17 cellular contexts compared by ENCODE assay signal in the genomic region with DNA sequence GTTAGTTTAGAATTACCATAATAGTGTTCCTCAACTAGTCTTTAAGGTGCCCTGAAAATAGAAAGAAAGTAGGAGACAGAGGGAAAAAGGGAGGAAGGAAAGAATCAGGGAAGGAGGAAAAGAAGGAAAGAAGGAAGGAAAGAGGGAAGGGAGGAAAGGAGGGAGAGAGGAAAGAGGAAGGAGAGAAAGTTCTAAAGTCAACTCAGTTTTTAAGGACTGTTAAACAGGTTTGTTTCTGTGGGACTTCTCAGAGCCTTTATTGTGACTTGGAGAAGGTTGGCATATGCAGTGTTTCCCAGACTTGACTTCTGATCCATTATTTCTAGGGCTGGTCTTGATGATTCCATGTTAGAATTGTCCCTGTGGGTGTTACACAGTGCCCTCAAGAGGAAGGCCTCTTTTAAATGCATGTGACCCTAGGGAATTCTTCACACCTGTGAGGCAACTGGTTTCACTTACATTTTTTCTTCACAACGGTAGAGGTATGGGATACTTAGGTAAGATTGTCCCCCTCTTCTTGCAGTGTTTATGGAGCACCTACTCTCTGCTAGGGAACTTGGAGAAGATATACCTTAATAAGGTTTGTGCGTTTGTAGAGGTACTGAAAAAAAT.
DNase-seq lines count a peak whose midpoint lies in the region; ATAC-seq and TF ChIP-seq lines count a peak whose summit lies in the region.
"Had no signal": no experiment of that assay in that cellular context is flagged by ENCODE, and none has a peak within 500 bp of the region (broad histone marks: within the 10 kb centered on the region; RNA-seq: fewer than 3 reads in every experiment).

No MANE protein-coding gene starts in this region.

- no peaks in the 10 kb centered on the region for H3K27me3 ChIP-seq in HCT116 (ENCODE audit: insufficient read depth, low read length)

- TF ChIP-seq RAD21 in HCT116 (IDR thresholded peaks at IDR 0.05; ENCODE audit: low read depth): no peak

- ATAC-seq in HCT116: no peak
- no peak for ATAC-seq in GM18519 (IDR thresholded peaks at IDR 0.05; ENCODE audit: low FRiP score, unreplicated experiment)
- no peak for ATAC-seq in GM18870 (IDR thresholded peaks at IDR 0.05; ENCODE audit: unreplicated experiment)
- ATAC-seq: T-helper 17 cell had no signal

- DNase-seq in HCT116 (ENCODE audit: low read depth, low spot score) (no peak), HT-29 (ENCODE audit: low spot score) (peak; percentile 26), OCI-LY7 (ENCODE audit: low spot score) (peak; percentile 48), germinal center (ENCODE audit: low spot score) (peak; percentile 13), NAMALWA (ENCODE audit: low spot score) (no peak), NCI-H128 (lab: John Stamatoyannopoulos, UW; ENCODE audit: unreplicated experiment) (no peak)
- DNase-seq: CD4-positive, CD25-positive, alpha-beta regulatory T cell; NCI-H1417 treated with DMSO at 0.1 percent for 48 hours; NCI-H1930; NCI-H226; NK-92 treated with Interleukin-12 subunit alpha and Interleukin-12 subunit beta, amount 100 ng/mL, for 24 hours; OCI-M1; RPMI8226; SIG-M5; T-helper 17 cell had no signal

- H3K4me1 ChIP-seq in HCT116 (ENCODE audit: control insufficient read depth in 1 of 2, insufficient read depth in 2 of 2, low read length in 2 of 2) (peaks cover 18 to 35% of the 10 kb centered on the region in 2 experiments; a peak in 3 of 4 replicates), OCI-LY7 (ENCODE audit: insufficient read depth, low read length, poor library complexity, severe bottlenecking) (peaks cover 10% of the 10 kb centered on the region)

- H4K20me1 ChIP-seq in HCT116 (ENCODE audit: insufficient read depth): no peaks in the 10 kb centered on the region
- H4K20me1 ChIP-seq in OCI-LY7 (ENCODE audit: insufficient read depth, low read length): no peaks in the 10 kb centered on the region

- no peak overlapping the region for H3K9ac ChIP-seq in HCT116 (ENCODE audit: low read length)

- H3K36me3 ChIP-seq in HCT116 (ENCODE audit: control insufficient read depth in 1 of 2, insufficient read depth in 2 of 2, low read length in 2 of 2) (no peaks in the 10 kb centered on the region), OCI-LY7 (ENCODE audit: insufficient read depth, low read length) (no peaks in the 10 kb centered on the region)

- H2AFZ ChIP-seq in HCT116 (ENCODE audit: low read depth, low read length, poor library complexity, severe bottlenecking) (peak overlapping the region; percentile 6), OCI-LY7 (ENCODE audit: low read length) (no peak overlapping the region)

- H3K9me2 ChIP-seq in HCT116 (ENCODE audit: insufficient read depth) (no peaks in the 10 kb centered on the region), OCI-LY7 (ENCODE audit: insufficient read depth, low read length) (no peaks in the 10 kb centered on the region)

- RAD21 ChIA-PET in HCT116 (lab: Charles Lee; ENCODE audit: low non-redundant PET in 1 of 2, low total read pairs in 2 of 2, uncharacterized antibody in 2 of 2, unreplicated experiment in 2 of 2): no interaction called here

- CTCF ChIA-PET in HCT116 (lab: Charles Lee): no interaction called here
- CTCF ChIA-PET in OCI-LY7 (lab: Charles Lee; ENCODE audit: unreplicated experiment): no interaction called here

- H3K4me3 ChIP-seq in HCT116 (replicated peaks in 1 of 2; ENCODE audit: low read depth in 1 of 2, low read length in 2 of 2): no peak overlapping the region
- H3K4me3 ChIP-seq in OCI-LY7 (ENCODE audit: low read depth, low read length, poor library complexity, severe bottlenecking): no peak overlapping the region

- H3K9me3 ChIP-seq in HCT116 (ENCODE audit: control insufficient read depth in 1 of 2, insufficient read depth in 1 of 2, low read depth in 1 of 2, low read length in 2 of 2) (no peaks in the 10 kb centered on the region), OCI-LY7 (ENCODE audit: low read length) (no peaks in the 10 kb centered on the region)

- no peak overlapping the region for H3K4me2 ChIP-seq in HCT116 (ENCODE audit: low read length)
- no peak overlapping the region for H3K4me2 ChIP-seq in OCI-LY7 (ENCODE audit: low read length)

- H3K27ac ChIP-seq in HCT116 (ENCODE audit: low read depth, low read length): no peak overlapping the region
- H3K27ac ChIP-seq in OCI-LY7 (ENCODE audit: low read depth, low read length, poor library complexity, severe bottlenecking): no peak overlapping the region

- H3K79me2 ChIP-seq in HCT116 (ENCODE audit: insufficient read depth, low read length) (no peaks in the 10 kb centered on the region), OCI-LY7 (ENCODE audit: insufficient read depth, low read depth, low read length) (no peaks in the 10 kb centered on the region)

- intact Hi-C loops in HCT116 (cut with micrococcal nuclease): no loop called here
- intact Hi-C loops in OCI-LY7 (cut with micrococcal nuclease; ENCODE audit: unreplicated experiment): no loop called here

- POLR2A ChIA-PET in HCT116 (lab: Charles Lee): no interaction called here
- POLR2A ChIA-PET in OCI-LY7 (lab: Charles Lee): no interaction called here

- no peak for TF ChIP-seq POLR2A in HCT116 (IDR thresholded peaks at IDR 0.05; ENCODE audit: borderline replicate concordance, extremely low read depth, insufficient read depth, insufficient read length)

- TF ChIP-seq CTCF in HCT116 (IDR thresholded peaks at IDR 0.05 in 2 of 3, conservative IDR thresholded peaks at IDR 0.05 in 1 of 3; ENCODE audit: borderline replicate concordance in 1 of 3, insufficient read depth in 1 of 3, low read depth in 2 of 3, low read length in 2 of 3): no peak
- TF ChIP-seq CTCF in OCI-LY7 (conservative IDR thresholded peaks at IDR 0.05; ENCODE audit: low read length): no peak

- BruUV-seq in HCT116 (replicated peaks; lab: Mats Ljungman, UMichigan) (no TSS peak), OCI-LY7 (replicated peaks; lab: Mats Ljungman, UMichigan) (no TSS peak)

TF ChIP-seq in HCT116, 20 proteins besides CTCF, POLR2A, EP300 and RAD21:
- 0 out of 2 replicates have a peak, but pooled peaks have one; percentile 57 for TF ChIP-seq CBX3 (IDR thresholded peaks at IDR 0.05; ENCODE audit: low read depth)
- no peak for TF ChIP-seq SIN3A (IDR thresholded peaks at IDR 0.05; ENCODE audit: low read depth)
- no peak for TF ChIP-seq EZH2phosphoT487 (IDR thresholded peaks at IDR 0.05; ENCODE audit: borderline replicate concordance)
- no peak for TF ChIP-seq ZNF274 (IDR thresholded peaks at IDR 0.05; ENCODE audit: low read depth, low read length)
- TF ChIP-seq YY1 (IDR thresholded peaks at IDR 0.05; ENCODE audit: extremely low read depth, insufficient replicate concordance, low read depth, low read length): no peak
- TF ChIP-seq ZFX (IDR thresholded peaks at IDR 0.05): no peak
- TF ChIP-seq, protein P1, sequence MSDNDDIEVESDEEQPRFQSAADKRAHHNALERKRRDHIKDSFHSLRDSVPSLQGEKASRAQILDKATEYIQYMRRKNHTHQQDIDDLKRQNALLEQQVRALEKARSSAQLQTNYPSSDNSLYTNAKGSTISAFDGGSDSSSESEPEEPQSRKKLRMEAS (IDR thresholded peaks at IDR 0.05): peak; percentile 83
- TF ChIP-seq SP1 (IDR thresholded peaks at IDR 0.05; ENCODE audit: low read depth): no peak
- no peak for TF ChIP-seq ELF1 (IDR thresholded peaks at IDR 0.05; ENCODE audit: borderline replicate concordance, low read depth)
- TF ChIP-seq POLR2AphosphoS5 (IDR thresholded peaks at IDR 0.05; ENCODE audit: low read depth, low read length): no peak

Comparison
In these comparisons a context has a peak if more than half of its experiments do, and no peak if none do; other contexts are left out.
1. DNase-seq: peak in HT-29 (single experiment), OCI-LY7 (single experiment) and germinal center (single experiment); none in HCT116 (single experiment), NAMALWA (single experiment) and NCI-H128 (single experiment).